In genomic region chr10:30062582-30062981, GRCh38 we compare ENCODE assay signal across 15 cellular contexts. TPM values are rescaled to one million over a fixed set of nuclear protein-coding genes. Genes with fewer than 3 reads are reported as not detected.
DNase-seq lines count a peak whose midpoint lies in the region; ATAC-seq, FAIRE-seq and TF ChIP-seq lines count a peak whose summit lies in the region.
"Had no signal": no experiment of that assay in that cellular context is flagged by ENCODE, and none has a peak within 500 bp of the region (broad histone marks: within the 10 kb centered on the region; RNA-seq: fewer than 3 reads in every experiment).

No MANE protein-coding gene starts in this region.

- FAIRE-seq in RCC 7860 (lab: Jason Lieb, UNC): no peak
- no peak for FAIRE-seq in endothelial cell of umbilical vein (lab: Jason Lieb, UNC)
- FAIRE-seq in small intestine (lab: Jason Lieb, UNC): no peak

- no peaks in the 10 kb centered on the region for H3K9me2 ChIP-seq in GM23248 (ENCODE audit: insufficient read depth)

- BruUV-seq in endothelial cell of umbilical vein (replicated peaks; lab: Mats Ljungman, UMichigan): no TSS peak

- H3K4me2 ChIP-seq in GM23248 (ENCODE audit: unreplicated experiment) (peak overlapping the region; percentile 30), endothelial cell of umbilical vein (ENCODE audit: insufficient read depth, low read length) (peak overlapping the region; percentile 2)

- CTCF ChIA-PET in endothelial cell of umbilical vein (lab: Charles Lee): interaction anchor here (1.0 to 4.0 kb wide), 4 partner anchors 21 to 178 kb away, joined by 3 to 14 read pairs (median 4); no protein-coding TSS in a partner anchor

- intact Hi-C loops in endothelial cell of umbilical vein (cut with micrococcal nuclease): loop anchor here (2.0 kb wide), 2 partner anchors 14 to 48 kb away; no protein-coding TSS in a partner anchor
- intact Hi-C loops in testis (cut with DNase I; ENCODE audit: low total_unique reads): no loop called here

- H3K79me2 ChIP-seq in GM23248 (ENCODE audit: insufficient read depth) (peaks cover 13% of the 10 kb centered on the region), endothelial cell of umbilical vein (ENCODE audit: control insufficient read depth, insufficient read depth, low read length) (peaks cover 11% of the 10 kb centered on the region)

- WGBS in GM23248 (ENCODE audit: low coverage in 1 of 2, low lambda C conversion rate in 2 of 2, missing lambda C conversion rate in 2 of 2), 2 experiments: 84 to 90% methylated on average over 8 of the region's 8 CpGs
- WGBS in testis, 2 donors: 74 to 90% methylated on average over 8 of the region's 8 CpGs
- WGBS in small intestine, 3 donors: 72 to 86% (median 80%) methylated on average over 8 of the region's 8 CpGs

- no peaks in the 10 kb centered on the region for H3K36me3 ChIP-seq in GM23248 (ENCODE audit: low read depth)
- H3K36me3 ChIP-seq in endothelial cell of umbilical vein (ENCODE audit: control insufficient read depth in 2 of 2, extremely low read depth in 1 of 2, insufficient read depth in 2 of 2, low read length in 2 of 2): no peaks in the 10 kb centered on the region
- no peaks in the 10 kb centered on the region for H3K36me3 ChIP-seq in testis (ENCODE audit: low read depth, missing control alignments)
- no peaks in the 10 kb centered on the region for H3K36me3 ChIP-seq in small intestine (ENCODE audit: control insufficient read depth in 2 of 2, insufficient read depth in 2 of 2, low read length in 2 of 2)
- H3K36me3 ChIP-seq: HAP-1, Peyer's patch had no signal

- H2AFZ ChIP-seq in GM23248: no peak overlapping the region
- H2AFZ ChIP-seq in endothelial cell of umbilical vein (ENCODE audit: low read depth, low read length): peak overlapping the region; percentile 60

- H4K20me1 ChIP-seq in GM23248 (ENCODE audit: insufficient read depth): no peaks in the 10 kb centered on the region
- no peaks in the 10 kb centered on the region for H4K20me1 ChIP-seq in endothelial cell of umbilical vein (replicated peaks; ENCODE audit: control insufficient read depth, extremely low read depth, insufficient read depth, low read length)

- in situ Hi-C loops in GM23248 (cut with MboI): no loop called here

- DNase-seq in GM23248 (no peak), RCC 7860 (ENCODE audit: low spot score) (peak; percentile 89), endothelial cell of umbilical vein (ENCODE audit: low read depth, low spot score) (no peak), testis (no peak), small intestine (no peak), NCI-H2081 (lab: John Stamatoyannopoulos, UW) (no peak)
- DNase-seq: Calu3, DMS53, NCI-H1417 treated with DMSO at 0.1 percent for 48 hours, NCI-H2029, NCI-H2171 treated with DMSO at 0.1 percent for 48 hours, Peyer's patch, Right ventricle myocardium superior had no signal

- H3K9ac ChIP-seq in GM23248: no peak overlapping the region; the same call in 1 of the 2 replicates
- H3K9ac ChIP-seq in endothelial cell of umbilical vein (replicated peaks; ENCODE audit: extremely low read depth, insufficient read depth, low read length): peak overlapping the region; percentile 20

- H3K9me1 ChIP-seq in endothelial cell of umbilical vein (replicated peaks; ENCODE audit: control insufficient read depth, extremely low read depth, insufficient read depth, low read length): no peaks in the 10 kb centered on the region

- ATAC-seq in GM18868 (IDR thresholded peaks at IDR 0.05; ENCODE audit: unreplicated experiment): no peak

- H3K4me3 ChIP-seq in GM23248 (no peak overlapping the region), endothelial cell of umbilical vein (replicated peaks in 1 of 3; ENCODE audit: insufficient read depth in 1 of 3, low read depth in 1 of 3, low read length in 3 of 3) (no peak overlapping the region), testis (no peak overlapping the region), small intestine (ENCODE audit: low read depth in 1 of 2, low read length in 2 of 2) (no peak overlapping the region)
- H3K4me3 ChIP-seq: HAP-1, Peyer's patch had no signal

- dilution Hi-C loops in endothelial cell of umbilical vein (cut with MboI; ENCODE audit: extremely low pct_ligation_motif_present, low sequenced_read_pairs): no loop called here

- H3K27ac ChIP-seq in GM23248: peak overlapping the region; percentile 62
- H3K27ac ChIP-seq in endothelial cell of umbilical vein (ENCODE audit: insufficient read depth, low read depth, low read length): peak overlapping the region; percentile 66
- peak overlapping the region; percentile 20 to 50 for H3K27ac ChIP-seq in testis
- H3K27ac ChIP-seq in small intestine (ENCODE audit: low read depth in 1 of 2, low read length in 1 of 2): no peak overlapping the region
- H3K27ac ChIP-seq: Peyer's patch had no signal

- H3K9me3 ChIP-seq in GM23248 (ENCODE audit: low read depth): no peaks in the 10 kb centered on the region
- H3K9me3 ChIP-seq in endothelial cell of umbilical vein (replicated peaks; ENCODE audit: control insufficient read depth, insufficient read depth, low read length): no peaks in the 10 kb centered on the region
- no peaks in the 10 kb centered on the region for H3K9me3 ChIP-seq in testis
- H3K9me3 ChIP-seq in small intestine (ENCODE audit: control insufficient read depth, low read depth): no peaks in the 10 kb centered on the region
- H3K9me3 ChIP-seq: HAP-1, Peyer's patch had no signal

- POLR2A ChIA-PET in endothelial cell of umbilical vein (lab: Charles Lee): no interaction called here

- TF ChIP-seq POLR2A in endothelial cell of umbilical vein (IDR thresholded peaks at IDR 0.05; ENCODE audit: low read depth, low read length) (no peak), testis (IDR thresholded peaks at IDR 0.05) (no peak)

- peaks cover 44% of the 10 kb centered on the region for H3K4me1 ChIP-seq in GM23248 (ENCODE audit: insufficient read depth)
- H3K4me1 ChIP-seq in endothelial cell of umbilical vein (ENCODE audit: control insufficient read depth, extremely low read depth, insufficient read depth, low read length): peaks cover 30% of the 10 kb centered on the region
- H3K4me1 ChIP-seq in testis: peaks cover 20% of the 10 kb centered on the region
- H3K4me1 ChIP-seq in small intestine (ENCODE audit: control insufficient read depth in 2 of 2, insufficient read depth in 1 of 2, low read depth in 1 of 2, low read length in 1 of 2): no peaks in the 10 kb centered on the region

- no peak for TF ChIP-seq CTCF in endothelial cell of umbilical vein (IDR thresholded peaks at IDR 0.05; ENCODE audit: extremely low read depth in 1 of 2, insufficient read depth in 1 of 2, low read depth in 1 of 2, low read length in 2 of 2)
- TF ChIP-seq CTCF in testis (IDR thresholded peaks at IDR 0.05): no peak

- peaks cover 34% of the 10 kb centered on the region for H3F3A ChIP-seq in GM23248 (ENCODE audit: insufficient read depth)

- H3K27me3 ChIP-seq in GM23248 (replicated peaks; ENCODE audit: insufficient read depth): no peaks in the 10 kb centered on the region
- H3K27me3 ChIP-seq in endothelial cell of umbilical vein (ENCODE audit: control insufficient read depth in 2 of 2, insufficient read depth in 2 of 2, low read length in 2 of 2): no peaks in the 10 kb centered on the region
- H3K27me3 ChIP-seq in testis: no peaks in the 10 kb centered on the region
- peaks cover 0 to 7% of the 10 kb centered on the region in 2 donors for H3K27me3 ChIP-seq in small intestine (ENCODE audit: control insufficient read depth in 2 of 2, insufficient read depth in 2 of 2, low read length in 2 of 2)

TF ChIP-seq in endothelial cell of umbilical vein, 7 proteins besides CTCF, POLR2A, EP300 and RAD21:
- TF ChIP-seq GATA2 (IDR thresholded peaks at IDR 0.05; ENCODE audit: insufficient read depth, insufficient read length, low read depth, low read length): no peak
- no peak for TF ChIP-seq EZH2 (IDR thresholded peaks at IDR 0.05; ENCODE audit: borderline replicate concordance, low read depth, low read length, severe bottlenecking)
- no peak for TF ChIP-seq FOS (IDR thresholded peaks at IDR 0.05; ENCODE audit: borderline replicate concordance, insufficient read depth, low read length)
- TF ChIP-seq, protein P1, sequence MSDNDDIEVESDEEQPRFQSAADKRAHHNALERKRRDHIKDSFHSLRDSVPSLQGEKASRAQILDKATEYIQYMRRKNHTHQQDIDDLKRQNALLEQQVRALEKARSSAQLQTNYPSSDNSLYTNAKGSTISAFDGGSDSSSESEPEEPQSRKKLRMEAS (IDR thresholded peaks at IDR 0.05; ENCODE audit: insufficient read depth, insufficient read length): no peak
- no peak for TF ChIP-seq POLR2AphosphoS5 (IDR thresholded peaks at IDR 0.05; ENCODE audit: insufficient read depth, low read depth, low read length)
- no peak for TF ChIP-seq JUN (IDR thresholded peaks at IDR 0.05; ENCODE audit: borderline replicate concordance, insufficient read depth, insufficient read length, low read depth)
- no peak for TF ChIP-seq MYC (IDR thresholded peaks at IDR 0.05; ENCODE audit: low read depth, low read length)

RNA-seq across cellular contexts. Expression of gene JCAD, which starts 3.2 kb away (rescaled TPM):
- 24.3 and 24.8 TPM in 2 replicates for total RNA-seq in GM23248 (2014; rRNA removed; shearing (Covaris generic))
- polyA plus RNA-seq in GM23248 (2016; fragmentation: Nextera tagmentation; extraction: Ambion mirVana) (17.1 and 21.1 TPM in 2 replicates), endothelial cell of umbilical vein (17.5 and 19.3 TPM in 2 replicates), testis (ENCODE audit: insufficient read depth, low read depth, low replicate concordance) (57.4 TPM), small intestine (1 to 10 TPM in 1 of 3 donors, under 1 TPM in 2; 0.22 to 5.0 (median 0.54) TPM)
- total RNA-seq in endothelial cell of umbilical vein (76.3 and 79.7 TPM in 2 replicates), testis (100 to 1,000 TPM; 109 to 133 TPM)
- polyA plus RNA-seq in endothelial cell of umbilical vein (2011; cell fraction: cytosol; rRNA removed): 23.1 and 29.1 TPM in 2 replicates
- polyA plus RNA-seq in endothelial cell of umbilical vein (2011; cell fraction: nucleus; rRNA removed): 23.5 and 24.5 TPM in 2 replicates
- polyA plus RNA-seq in endothelial cell of umbilical vein (2012): 28.1 and 35.3 TPM in 2 replicates
- polyA minus RNA-seq in endothelial cell of umbilical vein: 50.6 and 50.9 TPM in 2 replicates
- polyA minus RNA-seq in endothelial cell of umbilical vein (2011; cell fraction: cytosol; rRNA and poly(A)+ RNA removed): not detected
- 24.4 and 27.1 TPM in 2 replicates for polyA minus RNA-seq in endothelial cell of umbilical vein (2011; cell fraction: nucleus; rRNA and poly(A)+ RNA removed)

Comparison
In these comparisons a context has a peak if more than half of its experiments do, and no peak if none do; other contexts are left out.
1. H3K27ac ChIP-seq: peak in GM23248 (single experiment), endothelial cell of umbilical vein (single experiment) and testis (2 of 2); none in small intestine (0 of 2).